Comparison of ENCODE assay signal across 8 cellular contexts in the genomic region with DNA sequence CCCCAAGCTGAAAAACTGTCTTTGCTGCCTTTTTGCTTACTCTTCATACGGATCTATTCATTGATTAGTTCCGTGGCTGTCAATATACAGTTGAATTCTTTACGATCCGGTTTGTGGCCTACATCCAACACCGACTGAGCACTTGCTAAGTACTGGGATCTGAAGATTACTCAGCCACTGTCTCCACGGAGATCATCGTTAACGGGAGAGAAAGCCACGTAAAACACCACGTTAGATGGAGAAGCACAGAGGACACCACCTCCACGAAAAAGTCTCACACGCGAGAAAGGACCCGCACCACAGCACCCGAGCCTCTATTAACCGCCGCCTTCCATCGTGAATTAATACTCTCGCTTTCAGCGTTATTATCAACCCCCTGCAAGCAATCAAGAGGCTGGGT. TPM values are rescaled to one million over a fixed set of nuclear protein-coding genes. Genes with fewer than 3 reads are reported as not detected.
DNase-seq lines count a peak whose midpoint lies in the region; ATAC-seq lines count a peak whose summit lies in the region.

No MANE protein-coding gene starts in this region.

- peak overlapping the region; percentile 83 for H3K9ac ChIP-seq in mucosa of stomach (ENCODE audit: low read length)

- H3K4me1 ChIP-seq in ectodermal cell (ENCODE audit: control insufficient read depth, insufficient read depth, low read length) (no peaks in the 10 kb centered on the region), mucosa of stomach (ENCODE audit: control insufficient read depth, insufficient read depth, low read length) (peaks cover 14% of the 10 kb centered on the region)

- no peak for ATAC-seq in GM19351 (IDR thresholded peaks at IDR 0.05; ENCODE audit: unreplicated experiment)

- peak; percentile 42 for DNase-seq in NCI-H1105 treated with DMSO at 0.1 percent for 48 hours (lab: John Stamatoyannopoulos, UW)
- DNase-seq in NCI-H1105 (lab: John Stamatoyannopoulos, UW), result no peak
- DNase-seq in OCI-M1 (lab: John Stamatoyannopoulos, UW), result peak; percentile 55
- DNase-seq in NCI-H2196 (lab: John Stamatoyannopoulos, UW; ENCODE audit: unreplicated experiment), result no peak
- no peak for DNase-seq in NCI-H128 (lab: John Stamatoyannopoulos, UW; ENCODE audit: unreplicated experiment)

- peak overlapping the region; percentile 83 for H3K4me3 ChIP-seq in ectodermal cell (ENCODE audit: insufficient read depth, low read depth, low read length)
- peak overlapping the region; percentile 70 for H3K4me3 ChIP-seq in mucosa of stomach (ENCODE audit: low read length)

- H3K36me3 ChIP-seq in ectodermal cell (ENCODE audit: control insufficient read depth, insufficient read depth, low read length) (no peaks in the 10 kb centered on the region), mucosa of stomach (ENCODE audit: control insufficient read depth, insufficient read depth, low read length) (no peaks in the 10 kb centered on the region)

- H3K27me3 ChIP-seq in ectodermal cell (ENCODE audit: control insufficient read depth, insufficient read depth, low read length, poor library complexity, severe bottlenecking) (no peaks in the 10 kb centered on the region), mucosa of stomach (ENCODE audit: control insufficient read depth, insufficient read depth, low read length) (no peaks in the 10 kb centered on the region)

- no peaks in the 10 kb centered on the region for H3K9me3 ChIP-seq in ectodermal cell (ENCODE audit: control insufficient read depth, low read length)
- no peaks in the 10 kb centered on the region for H3K9me3 ChIP-seq in mucosa of stomach (ENCODE audit: control insufficient read depth, low read length)

- H3K27ac ChIP-seq in ectodermal cell (ENCODE audit: insufficient read depth, low read depth, low read length, poor library complexity, severe bottlenecking), result peak overlapping the region; percentile 81

- WGBS in ectodermal cell, 2 experiments, result 4 to 5% methylated on average over 20 of the region's 20 CpGs

RNA-seq across cellular contexts. Expression of a gene that starts 0.7 kb away (rescaled TPM):
- polyA plus RNA-seq in ectodermal cell (2013, experiment 1 of 4), result 45.8 TPM
- polyA plus RNA-seq in ectodermal cell (2013, experiment 2 of 4), result 48.0 TPM
- 36.9 TPM for polyA plus RNA-seq in ectodermal cell (2013, experiment 3 of 4)
- 37.8 TPM for polyA plus RNA-seq in ectodermal cell (2013, experiment 4 of 4)

RNA-seq across cellular contexts. Expression of a gene that starts 1.0 kb away (rescaled TPM):
- 21.7 TPM for polyA plus RNA-seq in ectodermal cell (2013, experiment 1 of 4)
- polyA plus RNA-seq in ectodermal cell (2013, experiment 2 of 4), result 25.7 TPM
- polyA plus RNA-seq in ectodermal cell (2013, experiment 3 of 4), result 23.3 TPM
- polyA plus RNA-seq in ectodermal cell (2013, experiment 4 of 4), result 27.5 TPM

Comparison
In these comparisons a context has a peak if more than half of its experiments do, and no peak if none do; other contexts are left out.
1. DNase-seq: peak in NCI-H1105 treated with DMSO at 0.1 percent for 48 hours (single experiment) and OCI-M1 (single experiment); none in NCI-H1105 (single experiment), NCI-H2196 (single experiment) and NCI-H128 (single experiment).